24 cellular contexts compared by ENCODE assay signal in genomic region chr15:80817901-80818300, GRCh38. TPM values are rescaled to one million over a fixed set of nuclear protein-coding genes. Genes with fewer than 3 reads are reported as not detected.
"Had no signal": no experiment of that assay in that cellular context is flagged by ENCODE, and none has a peak within 500 bp of the region (broad histone marks: within the 10 kb centered on the region; RNA-seq: fewer than 3 reads in every experiment).

No MANE protein-coding gene starts in this region.

- H3K27ac ChIP-seq: left lung, lower lobe of right lung, parathyroid adenoma, psoas muscle, spleen, testis, thyroid gland, transverse colon, upper lobe of left lung, vagina had no signal

- H3K4me1 ChIP-seq: left lung, lower lobe of right lung, psoas muscle, spleen, testis, thyroid gland, vagina had no signal

- FAIRE-seq: islet of Langerhans, kidney, small intestine had no signal

- H3K79me2 ChIP-seq: parathyroid adenoma had no signal

- ATAC-seq: left colon; left lung; lower lobe of right lung; naive thymus-derived CD8-positive, alpha-beta T cell; psoas muscle; stimulated activated effector memory CD8-positive, alpha-beta T cell treated with anti-CD3 and anti-CD28 coated beads, Interleukin-12 subunit alpha, Interleukin-12 subunit beta, amount 100 ng/mL, for 72 hours had no signal

- H3K36me3 ChIP-seq: left lung, lower lobe of right lung, sigmoid colon, spleen, thyroid gland, transverse colon, upper lobe of left lung, vagina had no signal

- H3K9ac ChIP-seq: parathyroid adenoma had no signal

- DNase-seq: hypothalamus; immature natural killer cell; kidney; left colon; left lung; lower lobe of right lung; mammary epithelial cell; mesenchymal stem cell; naive thymus-derived CD8-positive, alpha-beta T cell; nucleus accumbens; psoas muscle; sigmoid colon; small intestine; spleen; stimulated activated CD4-positive, alpha-beta T cell treated with anti-CD3 and anti-CD28 coated beads, Interleukin-4, amount 100 ng/mL, for 24 hours; stimulated activated naive CD4-positive, alpha-beta T cell; testis; thyroid gland; transverse colon; upper lobe of left lung had no signal

- H3K9me3 ChIP-seq: left lung, lower lobe of right lung, psoas muscle, sigmoid colon, spleen, testis, thyroid gland, transverse colon, upper lobe of left lung, vagina had no signal

- H2AFZ ChIP-seq: parathyroid adenoma had no signal

- H3K27me3 ChIP-seq: left lung, sigmoid colon, testis, thyroid gland, transverse colon, upper lobe of left lung, vagina had no signal

- H3K4me3 ChIP-seq: left lung, lower lobe of right lung, psoas muscle, sigmoid colon, spleen, testis, thyroid gland, transverse colon, upper lobe of left lung, vagina had no signal

RNA-seq across cellular contexts. Expression of gene CEMIP, which starts 38.7 kb away (rescaled TPM):
- total RNA-seq: naive thymus-derived CD8-positive, alpha-beta T cell had no signal
